21 cellular contexts compared by ENCODE assay signal in the genomic region with DNA sequence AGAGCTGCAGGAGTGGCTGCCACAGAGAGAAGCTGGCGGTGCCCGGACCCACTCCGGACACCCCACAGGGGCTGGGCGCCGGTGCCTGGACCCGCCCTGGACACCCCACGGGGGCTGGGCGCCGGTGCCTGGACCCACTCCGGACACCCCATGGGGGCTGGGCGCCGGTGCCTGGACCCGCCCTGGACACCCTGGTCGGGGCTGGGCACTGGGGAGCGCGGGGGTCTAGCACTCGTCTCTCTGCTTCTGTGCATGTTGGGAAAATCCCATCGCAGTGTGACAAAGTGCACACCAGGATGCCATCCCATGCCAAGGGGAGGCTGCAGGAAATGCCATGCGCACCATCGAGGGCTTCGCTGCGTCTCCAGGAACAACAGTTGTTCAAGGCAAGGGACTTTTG. TPM values are rescaled to one million over a fixed set of nuclear protein-coding genes. Genes with fewer than 3 reads are reported as not detected.
"Had no signal": no experiment of that assay in that cellular context is flagged by ENCODE, and none has a peak within 500 bp of the region (broad histone marks: within the 10 kb centered on the region; RNA-seq: fewer than 3 reads in every experiment).

No MANE protein-coding gene starts in this region.

RNA-seq across cellular contexts. Expression of gene ICOSLG, which starts 11.2 kb away (rescaled TPM):
- total RNA-seq: ascending aorta had no signal
- polyA plus RNA-seq: cardiac muscle cell had no signal

RNA-seq across cellular contexts. Expression of gene DNMT3L, which starts 32.1 kb away (rescaled TPM):
- total RNA-seq: activated naive CD4-positive, alpha-beta T cell treated with anti-CD3 and anti-CD28 coated beads for 36 hours; activated naive CD4-positive, alpha-beta T cell treated with anti-CD3 and anti-CD28 coated beads, Interleukin-2, amount 50 U/mL, for 72 hours; activated naive CD8-positive, alpha-beta T cell treated with anti-CD3 and anti-CD28 coated beads for 36 hours; activated naive CD8-positive, alpha-beta T cell treated with anti-CD3 and anti-CD28 coated beads, Interleukin-2, amount 10 ng/mL, durations not matched to agents 7 days and 5 days; activated T-cell treated with anti-CD3 and anti-CD28 coated beads, Interleukin-2, amount 50 U/mL, for 4 hours; activated T-cell treated with anti-CD3 and anti-CD28 coated beads, Interleukin-2, amount 50 U/mL, for 72 hours; activated T-helper 1 cell treated with anti-CD3 and anti-CD28 coated beads, Interleukin-12 subunit alpha, Interleukin-12 subunit beta, Interleukin-2, Interleukin-4 antibody, amounts not matched to agents 30 ng/mL and 10 ng/mL and 1 ng/mL, durations not matched to agents 14 hours and 24 hours and 36 hours; activated T-helper 17 cell treated with anti-CD3 and anti-CD28 coated beads, Interleukin-2, amount 50 U/mL, for 72 hours; activated T-helper 2 cell treated with anti-CD3 and anti-CD28 coated beads, Interferon-gamma antibody, Interleukin-2, Interleukin-4, amounts not matched to agents 10 μg/mL and 5 μg/mL and 100 μg/mL, durations not matched to agents 14 hours and 24 hours and 36 hours; adrenal gland; aorta; ascending aorta; astrocyte; body of pancreas; breast epithelium; bronchial epithelial cell; cardiac muscle cell; cardiac septum; cerebellum; chondrocyte had no signal
- polyA plus RNA-seq: adipose tissue, adrenal gland, aorta, cardiac muscle cell had no signal

RNA-seq across cellular contexts. Expression of gene AIRE, which starts 56.1 kb away (rescaled TPM):
- total RNA-seq: activated naive CD4-positive, alpha-beta T cell treated with anti-CD3 and anti-CD28 coated beads for 36 hours; activated naive CD4-positive, alpha-beta T cell treated with anti-CD3 and anti-CD28 coated beads, Interleukin-2, amount 50 U/mL, for 72 hours; activated naive CD8-positive, alpha-beta T cell treated with anti-CD3 and anti-CD28 coated beads for 36 hours; activated naive CD8-positive, alpha-beta T cell treated with anti-CD3 and anti-CD28 coated beads, Interleukin-2, amount 10 ng/mL, durations not matched to agents 7 days and 5 days; activated T-cell treated with anti-CD3 and anti-CD28 coated beads, Interleukin-2, amount 50 U/mL, for 4 hours; activated T-cell treated with anti-CD3 and anti-CD28 coated beads, Interleukin-2, amount 50 U/mL, for 72 hours; activated T-helper 1 cell treated with anti-CD3 and anti-CD28 coated beads, Interleukin-12 subunit alpha, Interleukin-12 subunit beta, Interleukin-2, Interleukin-4 antibody, amounts not matched to agents 30 ng/mL and 10 ng/mL and 1 ng/mL, durations not matched to agents 14 hours and 24 hours and 36 hours; activated T-helper 17 cell treated with anti-CD3 and anti-CD28 coated beads, Interleukin-2, amount 50 U/mL, for 72 hours; activated T-helper 2 cell treated with anti-CD3 and anti-CD28 coated beads, Interferon-gamma antibody, Interleukin-2, Interleukin-4, amounts not matched to agents 10 μg/mL and 5 μg/mL and 100 μg/mL, durations not matched to agents 14 hours and 24 hours and 36 hours; breast epithelium; bronchial epithelial cell; chondrocyte had no signal
- polyA plus RNA-seq: aorta, cardiac muscle cell had no signal
